7 cellular contexts compared by ENCODE assay signal in the genomic region with DNA sequence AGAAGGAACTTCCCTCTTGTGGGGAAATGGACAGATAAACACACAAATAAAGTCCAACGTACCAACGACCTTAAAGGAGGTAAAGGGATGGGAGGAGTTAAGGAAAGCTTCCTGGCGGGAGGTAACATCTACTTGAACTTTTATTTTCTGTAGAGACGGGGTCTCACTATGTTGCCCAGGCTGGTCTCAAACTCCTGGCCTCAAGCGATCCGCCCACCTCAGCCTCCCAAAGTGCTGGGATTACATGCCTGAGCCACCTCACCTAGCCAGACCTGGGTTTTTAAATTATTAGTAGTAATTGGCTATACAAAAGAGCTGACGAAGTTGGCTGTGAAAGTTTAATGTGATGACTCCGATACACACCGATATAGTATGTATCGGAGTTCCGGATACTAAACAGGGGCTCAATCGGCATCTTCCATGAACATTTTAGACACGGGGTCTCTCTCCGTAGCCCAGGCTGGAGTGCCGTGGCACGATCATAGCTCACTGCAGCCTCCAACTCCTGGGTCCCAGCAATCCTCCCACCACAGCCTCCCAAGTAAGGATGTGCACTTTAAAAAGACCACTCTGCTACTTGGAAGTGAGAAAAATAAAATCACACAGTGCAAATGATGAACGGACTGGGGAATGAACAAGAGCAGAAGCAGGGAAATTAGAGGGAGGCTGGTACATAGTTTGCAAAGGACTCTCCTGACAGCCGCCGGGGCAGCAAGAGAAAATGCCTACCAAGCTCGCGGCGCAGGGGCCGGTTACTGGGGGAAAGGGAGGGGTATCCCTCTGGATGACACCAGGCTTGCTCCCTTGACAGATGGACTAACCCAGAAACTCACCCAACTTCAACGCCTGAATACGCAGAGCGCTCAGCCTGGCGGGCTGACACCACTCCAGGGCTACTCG. TPM values are rescaled to one million over a fixed set of nuclear protein-coding genes. Genes with fewer than 3 reads are reported as not detected.
A peak's percentile ranks its signal among the peaks of the same experiment; 100 is the strongest.
DNase-seq lines count a peak whose midpoint lies in the region; ATAC-seq and TF ChIP-seq lines count a peak whose summit lies in the region.

No MANE protein-coding gene starts in this region.

- TF ChIP-seq CTCF in foreskin keratinocyte (conservative IDR thresholded peaks at IDR 0.05) = no peak

- H3K4me1 ChIP-seq in HAP-1 (peaks cover 9% of the 10 kb centered on the region), foreskin keratinocyte (peaks cover 12% of the 10 kb centered on the region)

- H3K27ac ChIP-seq in foreskin keratinocyte (peak overlapping the region; percentile 0), skin epidermis (peak overlapping the region in 20 of 21 experiments; percentile 90 to 99 (median 98))

- H3K4me3 ChIP-seq in HAP-1 = peak overlapping the region; percentile 61
- H3K4me3 ChIP-seq in skin epidermis = peak overlapping the region; percentile 52 to 81 (median 67)

- in situ Hi-C loops in HAP-1 (cut with MboI; ENCODE audit: low sequenced_read_pairs) = no loop called here

- H3K36me3 ChIP-seq in HAP-1 (replicated peaks) = peaks cover 3% of the 10 kb centered on the region

- H3K27me3 ChIP-seq in HAP-1 (ENCODE audit: low read depth) = no peaks in the 10 kb centered on the region
- H3K27me3 ChIP-seq in foreskin keratinocyte = no peaks in the 10 kb centered on the region

- DNase-seq in HAP-1 (ENCODE audit: low spot score in 2 of 2) (no peak), foreskin keratinocyte (no peak), NCI-H1048 (lab: John Stamatoyannopoulos, UW) (no peak), NCI-H2171 treated with DMSO at 0.1 percent for 48 hours (lab: John Stamatoyannopoulos, UW) (no peak), NCI-H146 (lab: John Stamatoyannopoulos, UW) (no peak)

- ATAC-seq in SK-N-SH treated with all-trans-retinoic acid at 6 μM for 48 hours (peak; percentile 0; the same call in 2 of the 3 replicates), foreskin keratinocyte (no peak)

- H3K9me3 ChIP-seq in HAP-1 = 0 out of 2 replicates have a peak, but pooled peaks cover 2% of the 10 kb centered on the region

TF ChIP-seq in SK-N-SH treated with all-trans-retinoic acid at 6 μM for 48 hours, 23 proteins besides CTCF, POLR2A, EP300 and RAD21:
- no peak for TF ChIP-seq GLIS3 (CRISPR knock-in tag; IDR thresholded peaks at IDR 0.05)
- no peak for TF ChIP-seq CSDC2 (CRISPR knock-in tag; IDR thresholded peaks at IDR 0.05)
- TF ChIP-seq, protein P1, sequence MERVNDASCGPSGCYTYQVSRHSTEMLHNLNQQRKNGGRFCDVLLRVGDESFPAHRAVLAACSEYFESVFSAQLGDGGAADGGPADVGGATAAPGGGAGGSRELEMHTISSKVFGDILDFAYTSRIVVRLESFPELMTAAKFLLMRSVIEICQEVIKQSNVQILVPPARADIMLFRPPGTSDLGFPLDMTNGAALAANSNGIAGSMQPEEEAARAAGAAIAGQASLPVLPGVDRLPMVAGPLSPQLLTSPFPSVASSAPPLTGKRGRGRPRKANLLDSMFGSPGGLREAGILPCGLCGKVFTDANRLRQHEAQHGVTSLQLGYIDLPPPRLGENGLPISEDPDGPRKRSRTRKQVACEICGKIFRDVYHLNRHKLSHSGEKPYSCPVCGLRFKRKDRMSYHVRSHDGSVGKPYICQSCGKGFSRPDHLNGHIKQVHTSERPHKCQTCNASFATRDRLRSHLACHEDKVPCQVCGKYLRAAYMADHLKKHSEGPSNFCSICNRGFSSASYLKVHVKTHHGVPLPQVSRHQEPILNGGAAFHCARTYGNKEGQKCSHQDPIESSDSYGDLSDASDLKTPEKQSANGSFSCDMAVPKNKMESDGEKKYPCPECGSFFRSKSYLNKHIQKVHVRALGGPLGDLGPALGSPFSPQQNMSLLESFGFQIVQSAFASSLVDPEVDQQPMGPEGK (CRISPR knock-in tag; IDR thresholded peaks at IDR 0.05; ENCODE audit: borderline replicate concordance) = 0 out of 2 replicates have a peak, but pooled peaks have one; percentile 24
- no peak for TF ChIP-seq ZFP3 (CRISPR knock-in tag; IDR thresholded peaks at IDR 0.05)
TF ChIP-seq in SK-N-SH treated with all-trans-retinoic acid at 6 μM for 48 hours: peak in this region for 1.

RNA-seq across cellular contexts. Expression of gene BCL7B, which starts 1.0 kb away (rescaled TPM):
- total RNA-seq in foreskin keratinocyte = 40.9 and 45.4 TPM in 2 replicates
- 52.8 and 57.8 TPM in 2 replicates for polyA plus RNA-seq in foreskin keratinocyte

RNA-seq across cellular contexts. Expression of gene TBL2, which starts 21.9 kb away (rescaled TPM):
- total RNA-seq in foreskin keratinocyte = 31.0 and 37.7 TPM in 2 replicates
- polyA plus RNA-seq in foreskin keratinocyte = 23.0 and 25.0 TPM in 2 replicates

RNA-seq across cellular contexts. Expression of gene BAZ1B, which starts 34.4 kb away (rescaled TPM):
- total RNA-seq in foreskin keratinocyte = 71.1 and 77.1 TPM in 2 replicates
- polyA plus RNA-seq in foreskin keratinocyte = 14.6 and 18.3 TPM in 2 replicates
